1 cellular context compared by ENCODE assay signal in the genomic region with DNA sequence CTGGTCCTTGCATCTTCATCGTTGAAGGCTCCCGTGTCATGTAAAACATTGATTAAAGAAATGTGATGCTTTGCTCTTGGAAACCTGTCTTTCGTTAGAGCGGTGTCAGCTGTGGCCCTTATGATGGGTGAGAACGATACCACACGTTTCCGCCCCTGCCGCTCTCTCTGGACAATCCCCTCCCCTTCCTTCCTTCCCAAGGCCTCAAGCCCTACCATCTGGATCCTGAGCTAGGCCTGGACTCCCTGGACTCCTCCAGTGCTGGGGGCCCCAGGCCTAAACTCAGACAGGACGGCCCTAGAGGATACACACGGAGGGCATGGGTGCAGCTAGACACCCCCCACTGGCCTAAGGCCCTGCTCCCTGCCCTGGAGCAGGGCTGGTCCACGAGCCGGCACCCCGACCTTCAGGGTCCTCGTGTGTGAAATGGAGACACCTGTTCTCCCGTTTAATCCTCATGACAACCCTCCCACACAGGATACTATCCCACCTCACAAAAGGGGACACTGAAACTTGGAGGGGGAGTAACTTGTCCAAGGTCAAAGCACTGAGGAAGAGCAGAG.
TF ChIP-seq lines count a peak whose summit lies in the region.

No MANE protein-coding gene starts in this region.

TF ChIP-seq in A549, 52 proteins besides CTCF, POLR2A, EP300 and RAD21 (continued from another document):
- TF ChIP-seq, protein P1, sequence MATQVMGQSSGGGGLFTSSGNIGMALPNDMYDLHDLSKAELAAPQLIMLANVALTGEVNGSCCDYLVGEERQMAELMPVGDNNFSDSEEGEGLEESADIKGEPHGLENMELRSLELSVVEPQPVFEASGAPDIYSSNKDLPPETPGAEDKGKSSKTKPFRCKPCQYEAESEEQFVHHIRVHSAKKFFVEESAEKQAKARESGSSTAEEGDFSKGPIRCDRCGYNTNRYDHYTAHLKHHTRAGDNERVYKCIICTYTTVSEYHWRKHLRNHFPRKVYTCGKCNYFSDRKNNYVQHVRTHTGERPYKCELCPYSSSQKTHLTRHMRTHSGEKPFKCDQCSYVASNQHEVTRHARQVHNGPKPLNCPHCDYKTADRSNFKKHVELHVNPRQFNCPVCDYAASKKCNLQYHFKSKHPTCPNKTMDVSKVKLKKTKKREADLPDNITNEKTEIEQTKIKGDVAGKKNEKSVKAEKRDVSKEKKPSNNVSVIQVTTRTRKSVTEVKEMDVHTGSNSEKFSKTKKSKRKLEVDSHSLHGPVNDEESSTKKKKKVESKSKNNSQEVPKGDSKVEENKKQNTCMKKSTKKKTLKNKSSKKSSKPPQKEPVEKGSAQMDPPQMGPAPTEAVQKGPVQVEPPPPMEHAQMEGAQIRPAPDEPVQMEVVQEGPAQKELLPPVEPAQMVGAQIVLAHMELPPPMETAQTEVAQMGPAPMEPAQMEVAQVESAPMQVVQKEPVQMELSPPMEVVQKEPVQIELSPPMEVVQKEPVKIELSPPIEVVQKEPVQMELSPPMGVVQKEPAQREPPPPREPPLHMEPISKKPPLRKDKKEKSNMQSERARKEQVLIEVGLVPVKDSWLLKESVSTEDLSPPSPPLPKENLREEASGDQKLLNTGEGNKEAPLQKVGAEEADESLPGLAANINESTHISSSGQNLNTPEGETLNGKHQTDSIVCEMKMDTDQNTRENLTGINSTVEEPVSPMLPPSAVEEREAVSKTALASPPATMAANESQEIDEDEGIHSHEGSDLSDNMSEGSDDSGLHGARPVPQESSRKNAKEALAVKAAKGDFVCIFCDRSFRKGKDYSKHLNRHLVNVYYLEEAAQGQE (IDR thresholded peaks at IDR 0.05), result no peak
- TF ChIP-seq FOXS1 (CRISPR knock-in tag; IDR thresholded peaks at IDR 0.05), result no peak
- TF ChIP-seq NPAS2 (CRISPR knock-in tag; IDR thresholded peaks at IDR 0.05; ENCODE audit: borderline replicate concordance), result no peak
- TF ChIP-seq, protein P2, sequence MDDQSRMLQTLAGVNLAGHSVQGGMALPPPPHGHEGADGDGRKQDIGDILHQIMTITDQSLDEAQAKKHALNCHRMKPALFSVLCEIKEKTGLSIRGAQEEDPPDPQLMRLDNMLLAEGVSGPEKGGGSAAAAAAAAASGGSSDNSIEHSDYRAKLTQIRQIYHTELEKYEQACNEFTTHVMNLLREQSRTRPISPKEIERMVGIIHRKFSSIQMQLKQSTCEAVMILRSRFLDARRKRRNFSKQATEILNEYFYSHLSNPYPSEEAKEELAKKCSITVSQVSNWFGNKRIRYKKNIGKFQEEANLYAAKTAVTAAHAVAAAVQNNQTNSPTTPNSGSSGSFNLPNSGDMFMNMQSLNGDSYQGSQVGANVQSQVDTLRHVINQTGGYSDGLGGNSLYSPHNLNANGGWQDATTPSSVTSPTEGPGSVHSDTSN (IDR thresholded peaks at IDR 0.05), result no peak
- TF ChIP-seq KDM5A (IDR thresholded peaks at IDR 0.05), result no peak
- no peak for TF ChIP-seq HEYL (CRISPR knock-in tag; IDR thresholded peaks at IDR 0.05)
- TF ChIP-seq, protein P3, sequence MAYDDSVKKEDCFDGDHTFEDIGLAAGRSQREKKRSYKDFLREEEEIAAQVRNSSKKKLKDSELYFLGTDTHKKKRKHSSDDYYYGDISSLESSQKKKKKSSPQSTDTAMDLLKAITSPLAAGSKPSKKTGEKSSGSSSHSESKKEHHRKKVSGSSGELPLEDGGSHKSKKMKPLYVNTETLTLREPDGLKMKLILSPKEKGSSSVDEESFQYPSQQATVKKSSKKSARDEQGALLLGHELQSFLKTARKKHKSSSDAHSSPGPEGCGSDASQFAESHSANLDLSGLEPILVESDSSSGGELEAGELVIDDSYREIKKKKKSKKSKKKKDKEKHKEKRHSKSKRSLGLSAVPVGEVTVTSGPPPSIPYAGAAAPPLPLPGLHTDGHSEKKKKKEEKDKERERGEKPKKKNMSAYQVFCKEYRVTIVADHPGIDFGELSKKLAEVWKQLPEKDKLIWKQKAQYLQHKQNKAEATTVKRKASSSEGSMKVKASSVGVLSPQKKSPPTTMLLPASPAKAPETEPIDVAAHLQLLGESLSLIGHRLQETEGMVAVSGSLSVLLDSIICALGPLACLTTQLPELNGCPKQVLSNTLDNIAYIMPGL (CRISPR knock-in tag; IDR thresholded peaks at IDR 0.05; ENCODE audit: borderline replicate concordance), result no peak
TF ChIP-seq in A549: peak in this region for 0.
